Comparison of ENCODE assay signal across 9 cellular contexts in the genomic region with DNA sequence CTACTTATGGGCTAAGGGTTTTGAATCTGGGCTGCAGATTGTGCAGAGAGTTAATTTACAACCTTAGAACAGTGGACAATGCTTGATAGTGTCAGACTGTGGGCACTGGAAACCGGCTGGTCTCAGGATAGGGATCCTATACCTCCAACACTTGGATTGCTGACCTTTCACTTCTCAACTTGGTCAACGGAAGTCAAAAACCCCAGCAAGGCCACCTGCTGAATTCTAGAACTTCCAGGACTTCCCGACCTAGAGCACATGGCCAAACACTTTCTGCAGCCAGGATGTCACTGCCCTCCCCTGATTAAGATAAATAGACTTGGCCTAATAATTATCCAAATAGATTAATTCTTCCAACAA. TPM values are rescaled to one million over a fixed set of nuclear protein-coding genes. Genes with fewer than 3 reads are reported as not detected.
DNase-seq lines count a peak whose midpoint lies in the region; ATAC-seq, FAIRE-seq and TF ChIP-seq lines count a peak whose summit lies in the region.
"Had no signal": no experiment of that assay in that cellular context is flagged by ENCODE, and none has a peak within 500 bp of the region (broad histone marks: within the 10 kb centered on the region; RNA-seq: fewer than 3 reads in every experiment).

No MANE protein-coding gene starts in this region.

- H3K23ac ChIP-seq in neuronal stem cell (ENCODE audit: low read depth, low read length, poor library complexity), result no peak overlapping the region

- H4K91ac ChIP-seq in neuronal stem cell (ENCODE audit: low read depth, low read length, poor library complexity), result no peak overlapping the region

- H3K9me3 Mint-ChIP-seq in CD4-positive, CD25-positive, alpha-beta regulatory T cell, result peaks cover 0 to 1% (median 0%) of the 10 kb centered on the region in 7 donors
- no peaks in the 10 kb centered on the region for H3K9me3 Mint-ChIP-seq in IgD-negative memory B cell

- ATAC-seq in CD4-positive, CD25-positive, alpha-beta regulatory T cell (ENCODE audit: low read depth in 2 of 2), result no peak
- ATAC-seq in pancreas, result no peak

- intact Hi-C loops in pancreas (cut with DNase I), result no loop called here

- H2BK15ac ChIP-seq in neuronal stem cell (ENCODE audit: low read length), result no peak overlapping the region

- H3K4ac ChIP-seq in neuronal stem cell (ENCODE audit: low read length), result no peak overlapping the region

- peaks cover 16 to 84% (median 59%) of the 10 kb centered on the region in 4 donors for H3K4me1 Mint-ChIP-seq in CD4-positive, CD25-positive, alpha-beta regulatory T cell
- peaks cover 60 to 79% (median 79%) of the 10 kb centered on the region in 3 donors for H3K4me1 Mint-ChIP-seq in IgD-negative memory B cell

- H3K27ac ChIP-seq in CD4-positive, CD25-positive, alpha-beta regulatory T cell (ENCODE audit: insufficient read depth, low read length, poor library complexity, severe bottlenecking), result peak overlapping the region; percentile 90
- H3K27ac ChIP-seq in coronary artery, result peak overlapping the region in 1 of 2 donors; percentile 75
- H3K27ac ChIP-seq in pancreas, result peak overlapping the region; percentile 51 to 94 (median 62)
- H3K27ac ChIP-seq in neuronal stem cell (replicated peaks; ENCODE audit: low read length), result no peak overlapping the region

- H2BK12ac ChIP-seq in neuronal stem cell (ENCODE audit: low read length), result no peak overlapping the region

- peaks cover 98% of the 10 kb centered on the region for H3K4me1 ChIP-seq in CD4-positive, CD25-positive, alpha-beta regulatory T cell (ENCODE audit: control insufficient read depth, insufficient read depth, low read length, poor library complexity, severe bottlenecking)
- H3K4me1 ChIP-seq in pancreas (peaks cover 34 to 41% (median 38%) of the 10 kb centered on the region in 3 donors), neuronal stem cell (ENCODE audit: control insufficient read depth in 2 of 2, insufficient read depth in 1 of 2, low read depth in 1 of 2, low read length in 2 of 2) (peaks cover 2 to 3% of the 10 kb centered on the region in 2 donors)

- no peak overlapping the region for H2BK5ac ChIP-seq in neuronal stem cell (ENCODE audit: low read length)

- no peak overlapping the region for H2BK120ac ChIP-seq in neuronal stem cell (ENCODE audit: low read depth, low read length)

- peak overlapping the region; percentile 95 to 99 (median 96) for H3K27ac Mint-ChIP-seq in CD4-positive, CD25-positive, alpha-beta regulatory T cell
- peak overlapping the region in 2 of 3 donors; percentile 90 to 95 for H3K27ac Mint-ChIP-seq in IgD-negative memory B cell

- H2AFZ ChIP-seq in neuronal stem cell (ENCODE audit: low read length), result no peak overlapping the region

- H3K14ac ChIP-seq in neuronal stem cell (ENCODE audit: low read length), result no peak overlapping the region

- H3K27me3 Mint-ChIP-seq in CD4-positive, CD25-positive, alpha-beta regulatory T cell, result peaks cover 4% of the 10 kb centered on the region
- H3K27me3 Mint-ChIP-seq in IgD-negative memory B cell, result peaks cover 1% of the 10 kb centered on the region

- no peak overlapping the region for H3K4me2 ChIP-seq in neuronal stem cell (ENCODE audit: insufficient read depth, low read length, poor library complexity, severe bottlenecking)

- no peak overlapping the region for H3K9ac ChIP-seq in neuronal stem cell (ENCODE audit: low read depth, low read length, poor library complexity)

- no peak overlapping the region for H2AK5ac ChIP-seq in neuronal stem cell (ENCODE audit: low read depth, low read length)

- peak overlapping the region; percentile 99 for H3K4me3 ChIP-seq in CD4-positive, CD25-positive, alpha-beta regulatory T cell (ENCODE audit: low read depth, low read length)
- H3K4me3 ChIP-seq in coronary artery, result peak overlapping the region; percentile 18
- no peak overlapping the region for H3K4me3 ChIP-seq in pancreas
- no peak overlapping the region for H3K4me3 ChIP-seq in neuronal stem cell (ENCODE audit: low read length in 2 of 2)

- 17 to 26% methylated on average over 3 of the region's 3 CpGs for WGBS in pancreas, 2 donors
- no CpG with 5 or more reads among the region's 3 CpGs for WGBS in neuronal stem cell (ENCODE audit: extremely low coverage in 2 of 2, insufficient read length in 2 of 2, insufficient replicate concordance in 1 of 2), 2 donors

- no peak overlapping the region for H4K8ac ChIP-seq in neuronal stem cell (ENCODE audit: low read depth, low read length)

- H3K27me3 ChIP-seq in CD4-positive, CD25-positive, alpha-beta regulatory T cell (ENCODE audit: control insufficient read depth, insufficient read depth, low read length), result no peaks in the 10 kb centered on the region
- H3K27me3 ChIP-seq in pancreas, result no peaks in the 10 kb centered on the region
- peaks cover 0 to 21% (median 0%) of the 10 kb centered on the region in 3 experiments for H3K27me3 ChIP-seq in neuronal stem cell (ENCODE audit: control insufficient read depth in 3 of 3, insufficient read depth in 3 of 3, low read depth in 1 of 3, low read length in 3 of 3)

- no peaks in the 10 kb centered on the region for H3K79me1 ChIP-seq in neuronal stem cell (ENCODE audit: low read depth, low read length)

- TF ChIP-seq CTCF in coronary artery (IDR thresholded peaks at IDR 0.05), result no peak
- no peak for TF ChIP-seq CTCF in pancreas (IDR thresholded peaks at IDR 0.05)

- no peak for FAIRE-seq in pancreas (lab: Jason Lieb, UNC)

- no peak for DNase-seq in CD4-positive, CD25-positive, alpha-beta regulatory T cell
- DNase-seq in coronary artery (ENCODE audit: low spot score), result no peak
- DNase-seq in pancreas, result no peak
- DNase-seq in iPS-NIHi7 (ENCODE audit: extremely low spot score), result no peak
- no peak for DNase-seq in SHP77 treated with DMSO at 0.1 percent for 48 hours (lab: John Stamatoyannopoulos, UW)
- no peak for DNase-seq in NCI-H2171 treated with DMSO at 0.1 percent for 48 hours (lab: John Stamatoyannopoulos, UW)
- no peak for DNase-seq in neuronal stem cell (ENCODE audit: low spot score)
- DNase-seq: H7 had no signal

- peak overlapping the region; percentile 95 to 98 (median 98) for H3K4me3 Mint-ChIP-seq in CD4-positive, CD25-positive, alpha-beta regulatory T cell
- H3K4me3 Mint-ChIP-seq in IgD-negative memory B cell, result peak overlapping the region; percentile 82 to 95 (median 90)

- peaks cover 40% of the 10 kb centered on the region for H3K36me3 Mint-ChIP-seq in CD4-positive, CD25-positive, alpha-beta regulatory T cell
- H3K36me3 Mint-ChIP-seq in IgD-negative memory B cell, result peaks cover 2% of the 10 kb centered on the region

- H3K18ac ChIP-seq in neuronal stem cell (ENCODE audit: low read length), result no peak overlapping the region

- no peaks in the 10 kb centered on the region for H3K9me3 ChIP-seq in CD4-positive, CD25-positive, alpha-beta regulatory T cell (ENCODE audit: control insufficient read depth in 2 of 2, low read length in 2 of 2)
- no peaks in the 10 kb centered on the region for H3K9me3 ChIP-seq in pancreas
- no peaks in the 10 kb centered on the region for H3K9me3 ChIP-seq in neuronal stem cell (replicated peaks in 1 of 2; ENCODE audit: control insufficient read depth in 2 of 2, insufficient read depth in 1 of 2, low read depth in 1 of 2, low read length in 2 of 2)

- peaks cover 25% of the 10 kb centered on the region for H3K36me3 ChIP-seq in CD4-positive, CD25-positive, alpha-beta regulatory T cell (ENCODE audit: control insufficient read depth, insufficient read depth, low read length)
- H3K36me3 ChIP-seq in pancreas (peaks cover 0 to 16% (median 3%) of the 10 kb centered on the region in 3 donors), neuronal stem cell (replicated peaks in 1 of 2; ENCODE audit: control insufficient read depth in 2 of 2, insufficient read depth in 2 of 2, low read length in 2 of 2) (no peaks in the 10 kb centered on the region)

RNA-seq across cellular contexts. Expression of gene DENND2D, which starts 0.3 kb away (rescaled TPM):
- total RNA-seq in CD4-positive, CD25-positive, alpha-beta regulatory T cell, result 83.8 TPM
- 100 to 1,000 TPM in 3 of 4 donors, 10 to 100 TPM in 1; 85.6 to 196 (median 119) TPM for polyA plus RNA-seq in CD4-positive, CD25-positive, alpha-beta regulatory T cell
- polyA plus RNA-seq in IgD-negative memory B cell (107 TPM), pancreas (10 to 100 TPM; 21.1 to 27.7 TPM)
- 10 to 100 TPM in 5 of 6 donors, 1 to 10 TPM in 1; 8.0 to 30.4 (median 15.9) TPM for total RNA-seq in pancreas
- polyA plus RNA-seq in neuronal stem cell (2013, experiment 1 of 2), result 0.32 TPM
- polyA plus RNA-seq in neuronal stem cell (2013, experiment 2 of 2), result 0.19 TPM
- total RNA-seq: H7 had no signal

RNA-seq across cellular contexts. Expression of gene CHI3L2, which starts 26.7 kb away (rescaled TPM):
- 5.0 TPM for total RNA-seq in CD4-positive, CD25-positive, alpha-beta regulatory T cell
- polyA plus RNA-seq in CD4-positive, CD25-positive, alpha-beta regulatory T cell, result 10 to 100 TPM in 2 of 4 donors, 1 to 10 TPM in 2; 7.6 to 15.8 (median 12.5) TPM
- polyA plus RNA-seq in IgD-negative memory B cell, result 14.4 TPM
- 1 to 10 TPM in 1 of 6 donors, under 1 TPM in 2, not detected in 3; 0.66 to 1.2 (median 0.95) TPM for total RNA-seq in pancreas
- polyA plus RNA-seq in pancreas, result under 1 TPM; 0.07 to 0.30 TPM
- polyA plus RNA-seq in neuronal stem cell (2013, experiment 1 of 2), result not detected
- 0.04 TPM for polyA plus RNA-seq in neuronal stem cell (2013, experiment 2 of 2)
- total RNA-seq: H7 had no signal

Comparison
In these comparisons a context has a peak if more than half of its experiments do, and no peak if none do; other contexts are left out.
1. H3K4me3 ChIP-seq: peak in CD4-positive, CD25-positive, alpha-beta regulatory T cell (single experiment) and coronary artery (single experiment); none in pancreas (0 of 4) and neuronal stem cell (0 of 2).
2. RNA of gene CHI3L2, which starts 26.7 kb away (polyA plus RNA-seq): 7.6 to 15.8 TPM in CD4-positive, CD25-positive, alpha-beta regulatory T cell and 14.4 TPM in IgD-negative memory B cell (single experiment); 0.07 to 0.30 TPM in pancreas; every median in the first group is over 4 times any median in the second.